Comparison of ENCODE assay signal across 8 cellular contexts in the genomic region with DNA sequence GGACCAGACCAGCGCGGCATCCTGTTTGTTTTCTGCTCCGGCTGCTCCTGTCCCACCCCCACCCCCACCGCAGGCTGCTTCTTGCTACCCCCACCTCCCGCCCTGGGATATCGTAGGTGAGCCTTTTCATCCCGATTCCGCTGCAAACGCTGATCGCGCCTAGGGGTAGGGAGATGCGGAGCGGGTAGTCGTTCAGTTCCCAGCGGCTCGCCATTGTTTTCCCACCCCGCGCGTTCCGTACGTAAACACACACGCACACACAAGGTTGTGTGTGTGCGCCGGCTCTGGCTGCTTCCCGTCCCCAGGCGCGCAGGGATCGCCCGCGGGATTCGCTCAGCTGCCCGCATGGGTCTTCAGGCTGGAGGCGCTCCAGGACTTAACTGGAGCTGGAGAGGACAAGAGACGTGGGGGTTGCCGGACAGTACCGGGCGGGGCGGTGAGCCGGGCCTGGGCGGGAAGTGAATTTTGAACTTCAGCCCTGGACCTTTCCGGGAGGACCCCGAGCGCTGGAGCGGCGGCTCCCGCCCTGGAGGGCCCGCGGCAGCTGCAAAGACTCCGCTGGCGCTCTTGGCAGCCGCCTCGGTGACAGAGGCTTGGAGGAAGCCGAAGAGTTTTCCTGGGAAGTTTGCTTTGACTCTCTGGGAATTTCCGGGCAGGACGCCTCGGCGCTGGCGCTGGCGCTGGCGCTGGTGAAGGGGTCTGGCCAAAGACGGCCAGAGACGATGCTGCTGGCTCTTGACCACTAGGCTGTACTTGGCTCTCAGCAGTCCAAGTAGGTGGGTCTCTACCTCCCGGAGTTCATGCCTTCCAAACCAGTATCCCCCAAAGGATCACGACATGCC. TPM values are rescaled to one million over a fixed set of nuclear protein-coding genes. Genes with fewer than 3 reads are reported as not detected.
DNase-seq lines count a peak whose midpoint lies in the region; ATAC-seq lines count a peak whose summit lies in the region.

No MANE protein-coding gene starts in this region.

- DNase-seq in 8988T (peak; percentile 63), SK-MEL-5 (ENCODE audit: low read depth, low spot score) (peak; percentile 41), lung microvascular endothelial cell (ENCODE audit: low read depth in 2 of 2) (peak; percentile 79 to 82)
- DNase-seq in activated naive CD4-positive, alpha-beta T cell treated with Interleukin-2 at 50 U/mL for 16 hours = no peak

- in situ Hi-C loops in SK-MEL-5 (cut with HindIII; ENCODE audit: low pct_unique_long_range_greater_than_20kb, low sequenced_read_pairs) = no loop called here

- no peaks in the 10 kb centered on the region for H3K36me3 ChIP-seq in ES-I3 (ENCODE audit: insufficient read depth, low read length)
- H3K36me3 ChIP-seq in endocrine pancreas (ENCODE audit: control insufficient read depth, insufficient read depth, low read length) = no peaks in the 10 kb centered on the region

- peak overlapping the region; percentile 96 for H3K9ac ChIP-seq in ES-I3 (ENCODE audit: low read depth, low read length)
- H3K9ac ChIP-seq in endocrine pancreas (ENCODE audit: control insufficient read depth, insufficient read depth, low read length) = peak overlapping the region; percentile 90

- no peak overlapping the region for H3K4me3 ChIP-seq in endocrine pancreas (ENCODE audit: control insufficient read depth, insufficient read depth, low read length)

- H3K27ac ChIP-seq in temporal lobe (ENCODE audit: low read depth, low read length) = peak overlapping the region; percentile 19

- H3K9me3 ChIP-seq in ES-I3 (ENCODE audit: control insufficient read depth, insufficient read depth, low read length) = no peaks in the 10 kb centered on the region
- H3K9me3 ChIP-seq in endocrine pancreas (ENCODE audit: control insufficient read depth, low read length) = no peaks in the 10 kb centered on the region

- no peak for ATAC-seq in GM19395 (IDR thresholded peaks at IDR 0.05; ENCODE audit: unreplicated experiment)

- H3K27me3 ChIP-seq in endocrine pancreas (ENCODE audit: control insufficient read depth, insufficient read depth, low read length) = no peaks in the 10 kb centered on the region

- peaks cover 28% of the 10 kb centered on the region for H3K4me1 ChIP-seq in ES-I3 (ENCODE audit: insufficient read depth, low read length)
- H3K4me1 ChIP-seq in endocrine pancreas (ENCODE audit: control insufficient read depth, insufficient read depth, low read length) = peaks cover 5% of the 10 kb centered on the region

RNA-seq across cellular contexts. Expression of a gene that starts 1.6 kb away (rescaled TPM):
- 7.7 and 9.7 TPM in 2 replicates for total RNA-seq in SK-MEL-5 (2014; rRNA removed; shearing (Covaris generic))
- 24.1 and 25.7 TPM in 2 replicates for polyA plus RNA-seq in SK-MEL-5 (2015; cell fraction: cytosol; rRNA removed)
- 48.4 and 55.3 TPM in 2 replicates for polyA plus RNA-seq in SK-MEL-5 (2015; cell fraction: nucleus; rRNA removed)
- total RNA-seq in lung microvascular endothelial cell = 5.7 and 6.7 TPM in 2 replicates
- 2.2 TPM for total RNA-seq in temporal lobe
